In the genomic region with DNA sequence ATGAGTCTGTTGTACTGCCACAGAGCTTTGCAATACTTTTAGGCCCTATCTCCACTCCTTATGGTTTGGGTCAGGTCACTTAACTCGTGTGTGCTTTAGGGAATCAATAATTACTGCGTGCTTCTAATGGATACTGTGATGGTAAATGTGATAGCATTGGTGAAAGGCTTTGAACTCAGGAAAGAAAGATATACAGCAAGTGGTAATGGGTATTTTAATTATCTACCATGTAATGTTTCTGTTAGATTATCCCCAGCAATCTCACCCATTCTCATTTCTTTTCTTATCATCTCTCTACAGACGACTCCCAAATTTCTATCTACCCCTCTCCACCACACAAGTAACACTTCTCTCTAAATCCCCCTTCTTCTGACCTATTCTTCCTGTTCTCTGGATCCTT, we compare ENCODE assay signal across 25 cellular contexts.
"Had no signal": no experiment of that assay in that cellular context is flagged by ENCODE, and none has a peak within 500 bp of the region (broad histone marks: within the 10 kb centered on the region; RNA-seq: fewer than 3 reads in every experiment).

No MANE protein-coding gene starts in this region.

- H3K36me3 ChIP-seq: MG63 had no signal

- H3K9me2 ChIP-seq: SK-N-SH had no signal

- H3K9me3 ChIP-seq: MG63, SK-N-SH had no signal

- H3K4me3 ChIP-seq: MG63 had no signal

- H3K4me2 ChIP-seq: SK-N-SH had no signal

- ATAC-seq: Panc1, PC-3 had no signal

- H3K9ac ChIP-seq: SK-N-SH had no signal

- H3K27ac ChIP-seq: HL-60, RWPE1 had no signal

- DNase-seq: Karpas-422, KG1, MG63, NCI-H1092, NCI-H1105 treated with DMSO at 0.1 percent for 48 hours, NCI-H1417 treated with DMSO at 0.1 percent for 48 hours, NCI-H146, NCI-H1694 treated with DMSO at 0.1 percent for 48 hours, NCI-H1930, NCI-H2081, NCI-H2171, NCI-H226, NCI-H446, NCI-H510A, NCI-H524 treated with DMSO at 0.1 percent for 48 hours, NCI-H69, NCI-H774, PC-3, SHP77, SK-N-SH, SW 1271 had no signal

- FAIRE-seq: HTR-8/SVneo had no signal

- H3K27me3 ChIP-seq: MG63 had no signal
